16 cellular contexts compared by ENCODE assay signal in the genomic region with DNA sequence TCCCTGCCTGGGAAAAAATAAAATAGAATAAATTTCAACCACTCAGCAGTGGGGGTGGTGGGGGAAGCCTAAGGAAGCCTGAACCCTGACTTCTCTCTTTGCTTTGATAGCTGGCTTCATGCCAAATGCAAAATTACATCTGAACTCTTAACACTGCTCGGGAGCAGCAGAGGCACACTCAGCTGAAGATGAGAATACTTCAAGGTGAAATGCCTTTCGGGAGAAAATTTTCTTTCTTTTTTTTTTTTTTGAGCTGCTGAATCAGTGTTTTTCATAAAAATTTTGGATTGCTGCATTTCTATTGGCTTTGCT.
"Had no signal": no experiment of that assay in that cellular context is flagged by ENCODE, and none has a peak within 500 bp of the region (broad histone marks: within the 10 kb centered on the region; RNA-seq: fewer than 3 reads in every experiment).

No MANE protein-coding gene starts in this region.

- H3K27me3 ChIP-seq: brain microvascular endothelial cell, heart left ventricle, pancreas, sigmoid colon, spleen, thyroid gland had no signal

- H3K4me1 ChIP-seq: heart left ventricle, sigmoid colon, spleen, thyroid gland had no signal

- ATAC-seq: effector memory CD8-positive, alpha-beta T cell; heart left ventricle; left colon; pancreas; stimulated activated naive CD8-positive, alpha-beta T cell treated with anti-CD3 and anti-CD28 coated beads, Interleukin-15, amount 100 ng/mL, for 72 hours had no signal

- DNase-seq: activated CD4-positive, alpha-beta T cell treated with anti-CD3 and anti-CD28 coated beads, Interleukin-2, amount 10 ng/mL, durations not matched to agents 7 days and 5 days; activated CD4-positive, CD25-positive, alpha-beta regulatory T cell; activated CD8-positive, alpha-beta memory T cell treated with anti-CD3 and anti-CD28 coated beads, Interleukin-2, amount 50 U/mL, for 48 hours; activated gamma-delta T cell treated with Interleukin-2 at 50 U/mL for 16 hours; brain microvascular endothelial cell; cerebellar nuclear complex; effector memory CD8-positive, alpha-beta T cell; heart left ventricle; immature natural killer cell; left colon; pancreas; sigmoid colon; spleen; stimulated activated naive CD8-positive, alpha-beta T cell treated with anti-CD3 and anti-CD28 coated beads, Interleukin-15, amount 100 ng/mL, for 72 hours had no signal

- H3K27ac ChIP-seq: brain microvascular endothelial cell, epithelial cell of prostate, heart left ventricle, pancreas, spleen, thyroid gland had no signal
